Comparison of ENCODE assay signal across 27 cellular contexts in the genomic region with DNA sequence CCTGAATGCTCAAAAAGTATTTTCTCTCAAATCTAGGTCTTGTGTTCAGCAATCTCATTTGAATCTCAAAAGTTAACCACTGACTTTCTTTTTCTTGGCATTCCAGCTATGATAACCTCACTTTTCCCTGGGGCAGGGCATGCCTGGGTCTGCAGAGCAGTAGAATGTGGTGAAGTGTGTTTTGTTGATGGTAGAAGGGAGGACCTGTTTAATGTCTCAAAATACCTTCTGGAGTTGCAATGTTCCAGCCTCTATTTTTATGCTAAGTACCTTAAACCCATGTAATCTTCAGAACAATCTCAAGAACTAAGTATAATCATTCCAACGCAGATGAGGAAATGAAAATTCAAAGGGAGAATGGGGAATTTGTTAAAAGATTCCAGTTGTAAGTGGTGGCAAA.
A peak's percentile ranks its signal among the peaks of the same experiment; 100 is the strongest.
DNase-seq lines count a peak whose midpoint lies in the region; FAIRE-seq and TF ChIP-seq lines count a peak whose summit lies in the region.
"Had no signal": no experiment of that assay in that cellular context is flagged by ENCODE, and none has a peak within 500 bp of the region (broad histone marks: within the 10 kb centered on the region; RNA-seq: fewer than 3 reads in every experiment).

No MANE protein-coding gene starts in this region.

- H3K79me2 ChIP-seq in Loucy (ENCODE audit: insufficient read depth, low read length): no peaks in the 10 kb centered on the region
- H3K79me2 ChIP-seq in trophoblast cell (ENCODE audit: control insufficient read depth, insufficient read depth, low read length, poor library complexity): peaks cover 3% of the 10 kb centered on the region

- H2BK12ac ChIP-seq in trophoblast cell (ENCODE audit: low read length): no peak overlapping the region

- H3K18ac ChIP-seq in trophoblast cell (ENCODE audit: low read length): no peak overlapping the region

- H3K4me2 ChIP-seq in Loucy (ENCODE audit: low read depth, low read length, poor library complexity, severe bottlenecking): no peak overlapping the region
- H3K4me2 ChIP-seq in trophoblast cell (ENCODE audit: low read length): peak overlapping the region; percentile 45
- H3K4me2 ChIP-seq: GM23338 had no signal

- H3K36me3 ChIP-seq in Loucy (ENCODE audit: insufficient read depth, low read length): no peaks in the 10 kb centered on the region
- H3K36me3 ChIP-seq in bronchial epithelial cell (ENCODE audit: control insufficient read depth, insufficient read depth, low read length): no peaks in the 10 kb centered on the region
- H3K36me3 ChIP-seq in trophoblast cell (ENCODE audit: control insufficient read depth in 1 of 2, insufficient read depth in 2 of 2, low read length in 2 of 2): no peaks in the 10 kb centered on the region
- H3K36me3 ChIP-seq in SJCRH30: no peaks in the 10 kb centered on the region
- H3K36me3 ChIP-seq: heart right ventricle, right atrium auricular region, upper lobe of left lung had no signal

- WGBS in trophoblast cell (ENCODE audit: extremely low coverage, insufficient coverage, insufficient read length): no CpG with 5 or more reads among the region's 1 CpG

- TF ChIP-seq CTCF in Loucy (conservative IDR thresholded peaks at IDR 0.05; ENCODE audit: low read length) (no peak), bronchial epithelial cell (IDR thresholded peaks at IDR 0.05; ENCODE audit: insufficient read depth, low read length, severe bottlenecking) (no peak)

- no peak for TF ChIP-seq POLR2A in GM12891 (IDR thresholded peaks at IDR 0.05; ENCODE audit: low read depth, low read length)

- H2AK5ac ChIP-seq in trophoblast cell (ENCODE audit: low read length): no peak overlapping the region

- H4K12ac ChIP-seq in trophoblast cell (ENCODE audit: low read depth, low read length): no peak overlapping the region

- H3K23ac ChIP-seq in trophoblast cell (ENCODE audit: low read length): no peak overlapping the region

- H3K9me3 ChIP-seq in Loucy (ENCODE audit: insufficient read depth, low read depth, low read length): no peaks in the 10 kb centered on the region
- H3K9me3 ChIP-seq in trophoblast cell (ENCODE audit: insufficient read depth, low read depth, low read length): no peaks in the 10 kb centered on the region
- no peaks in the 10 kb centered on the region for H3K9me3 ChIP-seq in SJCRH30 (replicated peaks)
- H3K9me3 ChIP-seq: heart right ventricle, right atrium auricular region, upper lobe of left lung had no signal

- H2AFZ ChIP-seq in Loucy (ENCODE audit: low read length) (0 out of 2 replicates have a peak overlapping the region, but pooled peaks have one; percentile 56), trophoblast cell (ENCODE audit: insufficient read depth, low read length, poor library complexity) (no peak overlapping the region)
- H2AFZ ChIP-seq: GM23338 had no signal

- H3K9me2 ChIP-seq in Loucy (replicated peaks; ENCODE audit: low read depth, low read length): no peaks in the 10 kb centered on the region

- no peak overlapping the region for H3K14ac ChIP-seq in trophoblast cell (ENCODE audit: low read length)

- no peaks in the 10 kb centered on the region for H4K20me1 ChIP-seq in Loucy (ENCODE audit: insufficient read depth, low read length, poor library complexity, severe bottlenecking)

- H3F3A ChIP-seq in Loucy (ENCODE audit: low read depth): no peaks in the 10 kb centered on the region

- H3K9ac ChIP-seq in Loucy (ENCODE audit: low read depth, low read length, poor library complexity, severe bottlenecking) (no peak overlapping the region), trophoblast cell (ENCODE audit: low read length) (no peak overlapping the region)

- peaks cover 18% of the 10 kb centered on the region for H3K79me1 ChIP-seq in trophoblast cell (ENCODE audit: low read length)

- intact Hi-C loops in posterior cingulate gyrus (cut with DNase I): no loop called here

- H3K27me3 ChIP-seq in Loucy (ENCODE audit: insufficient read depth, low read length, poor library complexity, severe bottlenecking) (no peaks in the 10 kb centered on the region), bronchial epithelial cell (ENCODE audit: control insufficient read depth, insufficient read depth, low read length) (no peaks in the 10 kb centered on the region), trophoblast cell (ENCODE audit: insufficient read depth, low read length) (no peaks in the 10 kb centered on the region), SJCRH30 (no peaks in the 10 kb centered on the region)
- H3K27me3 ChIP-seq: dorsolateral prefrontal cortex, heart right ventricle, right atrium auricular region, upper lobe of left lung had no signal

- no peak overlapping the region for H3K4ac ChIP-seq in trophoblast cell (ENCODE audit: low read depth, low read length)

- no peak overlapping the region for H4K8ac ChIP-seq in trophoblast cell (ENCODE audit: low read depth, low read length)

- H3K4me1 ChIP-seq in Loucy (ENCODE audit: insufficient read depth, low read length, poor library complexity, severe bottlenecking): peaks cover 15% of the 10 kb centered on the region
- H3K4me1 ChIP-seq in trophoblast cell (ENCODE audit: control insufficient read depth in 1 of 2, insufficient read depth in 2 of 2, low read length in 2 of 2): peaks cover 16 to 27% of the 10 kb centered on the region in 2 experiments
- H3K4me1 ChIP-seq in SJCRH30: no peaks in the 10 kb centered on the region

- no peak overlapping the region for H2BK5ac ChIP-seq in trophoblast cell (ENCODE audit: low read depth, low read length, poor library complexity)

- H3K4me3 ChIP-seq in Loucy (ENCODE audit: low read length, poor library complexity, severe bottlenecking) (no peak overlapping the region), bronchial epithelial cell (ENCODE audit: low read depth, low read length) (no peak overlapping the region), trophoblast cell (ENCODE audit: low read depth, low read length) (no peak overlapping the region), SJCRH30 (no peak overlapping the region)
- H3K4me3 ChIP-seq: dorsolateral prefrontal cortex, GM23338, heart right ventricle, right atrium auricular region, upper lobe of left lung had no signal

- DNase-seq in GM12891 (ENCODE audit: insufficient read length, low spot score): no peak
- DNase-seq in bronchial epithelial cell (ENCODE audit: low read depth): peak; percentile 72
- DNase-seq in trophoblast cell: peak; percentile 85 to 94
- no peak for DNase-seq in posterior cingulate gyrus
- DNase-seq in SJCRH30: no peak
- DNase-seq in NCI-H774 (lab: John Stamatoyannopoulos, UW): no peak
- no peak for DNase-seq in NCI-H226
- DNase-seq: activated CD4-positive, alpha-beta T cell treated with anti-CD3 and anti-CD28 coated beads for 36 hours; activated CD8-positive, alpha-beta memory T cell treated with anti-CD3 and anti-CD28 coated beads for 24 hours; activated T-cell treated with anti-CD3 and anti-CD28 coated beads, Interleukin-2, amount 50 U/mL, for 24 hours; CD4-positive, alpha-beta memory T cell; cerebellar nuclear complex; dorsolateral prefrontal cortex; foreskin fibroblast; heart right ventricle; KG1; MV-4-11; naive thymus-derived CD4-positive, alpha-beta T cell; NCI-H146; NCI-H524 treated with DMSO at 0.1 percent for 48 hours; stimulated activated CD4-positive, alpha-beta T cell treated with anti-CD3 and anti-CD28 coated beads, Interleukin-12 subunit alpha, Interleukin-12 subunit beta, amount 100 ng/mL, for 4 hours; upper lobe of left lung had no signal

- peak overlapping the region; percentile 84 for H3K27ac ChIP-seq in trophoblast cell (ENCODE audit: low read depth, low read length)
- no peak overlapping the region for H3K27ac ChIP-seq in SJCRH30
- H3K27ac ChIP-seq: dorsolateral prefrontal cortex, heart right ventricle, right atrium auricular region, upper lobe of left lung had no signal

- FAIRE-seq in GM12891 (lab: Jason Lieb, UNC): peak; percentile 59
- no peak for FAIRE-seq in bronchial epithelial cell (lab: Jason Lieb, UNC)
- FAIRE-seq: astrocyte, endothelial cell of umbilical vein had no signal

- H2BK120ac ChIP-seq in trophoblast cell (ENCODE audit: insufficient read depth, low read length, poor library complexity): peak overlapping the region; percentile 90

- H4K91ac ChIP-seq in trophoblast cell (ENCODE audit: low read depth, low read length): peak overlapping the region; percentile 64

TF ChIP-seq in GM12891, 5 proteins besides CTCF, POLR2A, EP300 and RAD21:
- TF ChIP-seq PAX5 (IDR thresholded peaks at IDR 0.05; ENCODE audit: insufficient read depth, low read length, severe bottlenecking) (no peak), TAF1 (IDR thresholded peaks at IDR 0.05; ENCODE audit: low read depth, low read length) (no peak), POU2F2 (IDR thresholded peaks at IDR 0.05; ENCODE audit: low read depth, low read length) (no peak), SPI1 (IDR thresholded peaks at IDR 0.05; ENCODE audit: low read depth, low read length) (no peak), POLR2AphosphoS5 (IDR thresholded peaks at IDR 0.05; ENCODE audit: low read depth, low read length) (no peak)

Comparison
In these comparisons a context has a peak if more than half of its experiments do, and no peak if none do; other contexts are left out.
1. DNase-seq: peak in bronchial epithelial cell (single experiment) and trophoblast cell (2 of 2); none in GM12891 (single experiment), posterior cingulate gyrus (0 of 10), SJCRH30 (0 of 2), NCI-H774 (single experiment) and NCI-H226 (single experiment).